9 cellular contexts compared by ENCODE assay signal in genomic region chr3:17994167-17994566, GRCh38.
"Had no signal": no experiment of that assay in that cellular context is flagged by ENCODE, and none has a peak within 500 bp of the region (broad histone marks: within the 10 kb centered on the region; RNA-seq: fewer than 3 reads in every experiment).

No MANE protein-coding gene starts in this region.

- H2AFZ ChIP-seq: GM23338 had no signal

- H3K9me3 Mint-ChIP-seq: GM23338, H9, HFFc6, IgD-negative memory B cell had no signal

- FAIRE-seq: H1, H54, HepG2 had no signal

- H3K4me3 ChIP-seq: GM23338 had no signal

- H3K27ac Mint-ChIP-seq: GM23338, H9, HFFc6, IgD-negative memory B cell had no signal

- H3K4me2 ChIP-seq: GM23338 had no signal

- ATAC-seq: GM23338, HepG2 had no signal

- H3K36me3 Mint-ChIP-seq: IgD-negative memory B cell had no signal

- H3K27ac ChIP-seq: HL-60 had no signal

- DNase-seq: H9, HCEC 1CT, HFFc6 had no signal
